Comparison of ENCODE assay signal across 20 cellular contexts in the genomic region with DNA sequence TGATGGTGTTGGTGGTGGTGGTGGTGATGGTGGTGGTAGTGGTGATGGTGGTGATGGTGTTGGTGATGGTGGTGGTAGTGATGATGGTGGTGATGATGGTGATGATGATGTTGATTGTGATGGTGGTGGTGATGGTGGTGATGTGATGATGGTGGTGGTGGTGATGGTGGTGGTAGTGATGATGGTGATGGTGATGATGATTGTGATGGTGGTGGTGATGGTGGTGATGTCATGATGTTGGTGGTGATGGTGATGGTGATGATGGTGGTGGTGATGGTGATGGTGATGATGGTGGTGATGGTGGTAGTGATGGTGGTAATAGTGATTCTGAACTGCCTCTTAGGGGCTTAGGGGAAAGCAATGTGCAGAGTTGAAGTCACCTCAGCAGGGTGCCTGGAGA.
DNase-seq lines count a peak whose midpoint lies in the region; ATAC-seq and TF ChIP-seq lines count a peak whose summit lies in the region.
"Had no signal": no experiment of that assay in that cellular context is flagged by ENCODE, and none has a peak within 500 bp of the region (broad histone marks: within the 10 kb centered on the region; RNA-seq: fewer than 3 reads in every experiment).

No MANE protein-coding gene starts in this region.

- BruUV-seq in IMR-90 (replicated peaks; lab: Mats Ljungman, UMichigan) = no TSS peak

- H4K20me1 ChIP-seq in IMR-90 (ENCODE audit: insufficient read depth, low read length) = no peaks in the 10 kb centered on the region
- H4K20me1 ChIP-seq: BLaER1 had no signal

- peaks cover 17% of the 10 kb centered on the region for H3K36me3 Mint-ChIP-seq in endothelial cell (ENCODE audit: low read depth, unreplicated experiment)
- H3K36me3 Mint-ChIP-seq: CD14-positive monocyte; CD4-positive, alpha-beta memory T cell had no signal

- H4K91ac ChIP-seq in IMR-90 (ENCODE audit: insufficient read depth, low read depth, low read length) (no peak overlapping the region), neuronal stem cell (ENCODE audit: low read depth, low read length, poor library complexity) (peak overlapping the region; percentile 85)

- H3K14ac ChIP-seq in IMR-90 (replicated peaks; ENCODE audit: low read depth, low read length) (no peak overlapping the region), neuronal stem cell (ENCODE audit: low read length) (peak overlapping the region; percentile 21)

- CTCF ChIA-PET in HEK293 (lab: Yijun Ruan, JAX) = no interaction called here
- CTCF ChIA-PET in IMR-90 (lab: Yijun Ruan, JAX) = no interaction called here

- no peak overlapping the region for H3K23ac ChIP-seq in IMR-90 (ENCODE audit: low read depth, low read length)
- no peak overlapping the region for H3K23ac ChIP-seq in neuronal stem cell (ENCODE audit: low read depth, low read length, poor library complexity)

- H2BK120ac ChIP-seq in IMR-90 (ENCODE audit: low read depth, low read length) = no peak overlapping the region
- H2BK120ac ChIP-seq in neuronal stem cell (ENCODE audit: low read depth, low read length) = no peak overlapping the region

- no peak overlapping the region for H2BK15ac ChIP-seq in IMR-90 (ENCODE audit: low read depth, low read length)
- no peak overlapping the region for H2BK15ac ChIP-seq in neuronal stem cell (ENCODE audit: low read length)

- H2AK5ac ChIP-seq in IMR-90 (ENCODE audit: low read depth, low read length) (no peak overlapping the region), neuronal stem cell (ENCODE audit: low read depth, low read length) (no peak overlapping the region)

- no peak for TF ChIP-seq POLR2A in IMR-90 (IDR thresholded peaks at IDR 0.05; ENCODE audit: low read depth, low read length)

- no peak overlapping the region for H2AK9ac ChIP-seq in IMR-90 (replicated peaks; ENCODE audit: low read depth, low read length, poor library complexity)

- H3K36me3 ChIP-seq in HEK293 (ENCODE audit: control insufficient read depth in 2 of 2, insufficient read depth in 1 of 2, low read length in 2 of 2) = no peaks in the 10 kb centered on the region
- H3K36me3 ChIP-seq in IMR-90 (ENCODE audit: control insufficient read depth, insufficient read depth, low read length) = no peaks in the 10 kb centered on the region
- H3K36me3 ChIP-seq in neuronal stem cell (replicated peaks in 1 of 2; ENCODE audit: control insufficient read depth in 2 of 2, insufficient read depth in 2 of 2, low read length in 2 of 2) = no peaks in the 10 kb centered on the region
- H3K36me3 ChIP-seq: BE2C, BLaER1 had no signal

- no peak overlapping the region for H3K56ac ChIP-seq in IMR-90 (ENCODE audit: extremely low read depth, insufficient read depth, low read length)

- H4K5ac ChIP-seq in IMR-90 (ENCODE audit: low read depth, low read length) = no peak overlapping the region

- H3K4ac ChIP-seq in IMR-90 (ENCODE audit: low read depth, low read length) (no peak overlapping the region), neuronal stem cell (ENCODE audit: low read length) (no peak overlapping the region)

- peak overlapping the region; percentile 41 for H2BK12ac ChIP-seq in neuronal stem cell (ENCODE audit: low read length)

- H3K18ac ChIP-seq in IMR-90 (ENCODE audit: low read depth, low read length) (no peak overlapping the region), neuronal stem cell (ENCODE audit: low read length) (no peak overlapping the region)

- no peak for TF ChIP-seq CTCF in HEK293 (tag by site-specific recombination; IDR thresholded peaks at IDR 0.05)
- TF ChIP-seq CTCF in IMR-90 (conservative IDR thresholded peaks at IDR 0.05; ENCODE audit: low read depth, low read length) = no peak
- no peak for TF ChIP-seq CTCF in endothelial cell (IDR thresholded peaks at IDR 0.05; ENCODE audit: unreplicated experiment)

- H3K4me3 Mint-ChIP-seq in endothelial cell (ENCODE audit: unreplicated experiment) = peak overlapping the region; percentile 28
- H3K4me3 Mint-ChIP-seq: CD14-positive monocyte; CD4-positive, alpha-beta memory T cell; CD4-positive, CD25-positive, alpha-beta regulatory T cell had no signal

- intact Hi-C loops in IMR-90 (cut with micrococcal nuclease) = no loop called here

- dilution Hi-C loops in IMR-90 (cut with HindIII; ENCODE audit: low sequenced_read_pairs, unreplicated experiment) = no loop called here

- H3K9me3 ChIP-seq in HEK293 (ENCODE audit: control insufficient read depth, insufficient read depth, low read depth, low read length) = no peaks in the 10 kb centered on the region
- peaks cover 13% of the 10 kb centered on the region; the same call in 1 of the 2 replicates for H3K9me3 ChIP-seq in IMR-90 (ENCODE audit: control insufficient read depth, insufficient read depth, low read length)
- peaks cover 0 to 6% of the 10 kb centered on the region in 2 donors for H3K9me3 ChIP-seq in neuronal stem cell (replicated peaks in 1 of 2; ENCODE audit: control insufficient read depth in 2 of 2, insufficient read depth in 1 of 2, low read depth in 1 of 2, low read length in 2 of 2)
- H3K9me3 ChIP-seq: BE2C, Caco-2 had no signal

- H3K27me3 ChIP-seq in IMR-90 (ENCODE audit: control insufficient read depth, insufficient read depth, low read length) (no peaks in the 10 kb centered on the region), neuronal stem cell (ENCODE audit: control insufficient read depth in 3 of 3, insufficient read depth in 3 of 3, low read depth in 1 of 3, low read length in 3 of 3) (peaks cover 0 to 10% (median 0%) of the 10 kb centered on the region in 3 experiments)
- H3K27me3 ChIP-seq: BE2C, BLaER1 had no signal

- H3K9me3 Mint-ChIP-seq in endothelial cell (ENCODE audit: unreplicated experiment) = peaks cover 39% of the 10 kb centered on the region

- H4K8ac ChIP-seq in IMR-90 (ENCODE audit: low read depth in 2 of 2, low read length in 2 of 2) = no peak overlapping the region
- H4K8ac ChIP-seq in neuronal stem cell (ENCODE audit: low read depth, low read length) = peak overlapping the region; percentile 82

- in situ Hi-C loops in IMR-90 (cut with MboI; ENCODE audit: low sequenced_read_pairs) = no loop called here

- H3K27ac ChIP-seq in HEK293 (ENCODE audit: extremely low read depth, low read depth, low read length) = no peak overlapping the region
- no peak overlapping the region for H3K27ac ChIP-seq in IMR-90 (ENCODE audit: insufficient read depth, low read length)
- H3K27ac ChIP-seq in neuronal stem cell (replicated peaks; ENCODE audit: low read length) = no peak overlapping the region
- H3K27ac ChIP-seq: BLaER1 had no signal

- H3K4me1 ChIP-seq in HEK293 (ENCODE audit: control insufficient read depth, insufficient read depth, low read length) (no peaks in the 10 kb centered on the region), IMR-90 (ENCODE audit: control insufficient read depth, insufficient read depth, low read length) (no peaks in the 10 kb centered on the region), neuronal stem cell (ENCODE audit: control insufficient read depth in 2 of 2, insufficient read depth in 1 of 2, low read depth in 1 of 2, low read length in 2 of 2) (peaks cover 0 to 11% of the 10 kb centered on the region in 2 donors)
- H3K4me1 ChIP-seq: BE2C, BLaER1, Caco-2 had no signal

- H3K79me1 ChIP-seq in IMR-90 (ENCODE audit: low read depth in 1 of 2, low read length in 2 of 2) (no peaks in the 10 kb centered on the region), neuronal stem cell (ENCODE audit: low read depth, low read length) (peaks cover 2% of the 10 kb centered on the region)

- no peak overlapping the region for H2BK20ac ChIP-seq in IMR-90 (ENCODE audit: low read depth, low read length)

- H3K4me2 ChIP-seq in IMR-90 (ENCODE audit: low read depth, low read length) = no peak overlapping the region
- H3K4me2 ChIP-seq in neuronal stem cell (ENCODE audit: insufficient read depth, low read length, poor library complexity, severe bottlenecking) = no peak overlapping the region
- H3K4me2 ChIP-seq: BLaER1 had no signal

- no peaks in the 10 kb centered on the region for H3K4me1 Mint-ChIP-seq in endothelial cell (ENCODE audit: unreplicated experiment)
- H3K4me1 Mint-ChIP-seq: CD14-positive monocyte; CD4-positive, alpha-beta memory T cell; CD4-positive, CD25-positive, alpha-beta regulatory T cell had no signal

- POLR2A ChIA-PET in HEK293 (lab: Yijun Ruan, JAX) (no interaction called here), IMR-90 (lab: Charles Lee; ENCODE audit: unreplicated experiment) (no interaction called here)

- H3K27me3 Mint-ChIP-seq in endothelial cell (ENCODE audit: unreplicated experiment) = peaks cover 6% of the 10 kb centered on the region
- H3K27me3 Mint-ChIP-seq: CD4-positive, CD25-positive, alpha-beta regulatory T cell had no signal

- no peak overlapping the region for H2AFZ ChIP-seq in IMR-90 (replicated peaks; ENCODE audit: low read length, poor library complexity)
- H2AFZ ChIP-seq in neuronal stem cell (ENCODE audit: low read length) = no peak overlapping the region

- TF ChIP-seq RAD21 in IMR-90 (IDR thresholded peaks at IDR 0.05; ENCODE audit: low read length) = no peak

- no peak overlapping the region for H3K4me3 ChIP-seq in HEK293 (ENCODE audit: low read depth, low read length)
- H3K4me3 ChIP-seq in IMR-90 (ENCODE audit: insufficient read depth, low read depth, low read length) = no peak overlapping the region
- H3K4me3 ChIP-seq in neuronal stem cell (ENCODE audit: low read length in 2 of 2) = peak overlapping the region in 1 of 2 donors; percentile 65
- H3K4me3 ChIP-seq: BLaER1 had no signal

- H3K9ac ChIP-seq in IMR-90 (ENCODE audit: low read depth, low read length) (no peak overlapping the region), neuronal stem cell (ENCODE audit: low read depth, low read length, poor library complexity) (peak overlapping the region; percentile 70)
- H3K9ac ChIP-seq: BLaER1 had no signal

- ATAC-seq in IMR-90 (ENCODE audit: low read depth) (no peak), GM19455 (IDR thresholded peaks at IDR 0.05; ENCODE audit: unreplicated experiment) (no peak)

- no peak for DNase-seq in IMR-90
- DNase-seq in endothelial cell (ENCODE audit: low spot score) = no peak
- no peak for DNase-seq in neuronal stem cell (ENCODE audit: low spot score)
- no peak for DNase-seq in hypothalamus (lab: John Stamatoyannopoulos, UW)
- no peak for DNase-seq in GM19238 (ENCODE audit: insufficient read length, low spot score)
- no peak for DNase-seq in NCI-H2227 (lab: John Stamatoyannopoulos, UW; ENCODE audit: unreplicated experiment)
- DNase-seq: 8988T; ACHN; BE2C; C1 segment of cervical spinal cord; Caco-2; Calu3; CD4-positive, alpha-beta memory T cell; CD4-positive, CD25-positive, alpha-beta regulatory T cell; DMS79 treated with DMSO at 0.1 percent for 48 hours; GF-D8 had no signal

- H2BK5ac ChIP-seq in IMR-90 (ENCODE audit: low read depth, low read length, poor library complexity, severe bottlenecking) (peak overlapping the region; percentile 58), neuronal stem cell (ENCODE audit: low read length) (no peak overlapping the region)

- no peak overlapping the region for H3K27ac Mint-ChIP-seq in endothelial cell (ENCODE audit: unreplicated experiment)
- H3K27ac Mint-ChIP-seq: CD14-positive monocyte; CD4-positive, alpha-beta memory T cell had no signal

- H3K9me1 ChIP-seq in IMR-90 (ENCODE audit: insufficient read depth, low read length) = no peaks in the 10 kb centered on the region

TF ChIP-seq in HEK293, 187 proteins besides CTCF, POLR2A, EP300 and RAD21 (continues in another document):
- TF ChIP-seq ZNF776 (tag by site-specific recombination; IDR thresholded peaks at IDR 0.05; ENCODE audit: borderline replicate concordance) = no peak

TF ChIP-seq in IMR-90, 13 proteins besides CTCF, POLR2A, EP300 and RAD21 (continues in another document):
- no peak for TF ChIP-seq BHLHE40 (IDR thresholded peaks at IDR 0.05; ENCODE audit: low read depth, low read length)
